In the genomic region with DNA sequence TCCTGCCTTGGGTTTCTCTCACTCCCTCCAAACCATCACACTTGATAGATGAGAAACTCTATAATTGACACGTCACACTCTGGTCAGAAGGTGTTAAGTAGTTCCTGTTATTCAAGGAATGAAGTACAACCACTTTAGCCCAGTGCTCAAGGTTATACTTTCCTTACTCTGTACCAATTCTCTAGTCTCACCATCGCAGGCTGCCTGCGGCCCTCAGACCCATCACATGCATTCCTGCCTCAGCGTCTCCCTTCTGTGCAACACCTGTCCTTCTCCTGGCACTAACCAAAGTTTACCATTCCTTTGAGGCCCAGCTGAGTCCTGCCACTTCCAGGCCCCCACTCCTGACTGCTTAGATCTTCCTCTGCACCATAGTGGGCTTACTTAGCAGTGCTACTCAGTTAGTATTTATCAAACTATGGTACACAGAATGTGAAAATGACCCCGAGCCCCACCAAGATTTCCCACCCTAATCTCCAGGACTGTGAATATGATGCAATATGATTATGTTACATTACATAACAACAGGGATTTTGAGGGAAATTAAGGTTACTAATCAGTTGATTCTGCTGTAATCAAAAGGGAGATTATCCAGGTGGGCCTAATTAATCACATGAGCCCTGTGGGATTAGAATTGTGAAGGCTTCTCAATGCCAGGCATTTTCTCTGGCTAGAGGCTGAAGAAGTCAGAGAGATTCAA, we compare ENCODE assay signal across 1 cellular context.
TF ChIP-seq lines count a peak whose summit lies in the region.

No MANE protein-coding gene starts in this region.

TF ChIP-seq in IMR-90, 13 proteins besides CTCF, POLR2A, EP300 and RAD21:
- TF ChIP-seq FOS (IDR thresholded peaks at IDR 0.05; ENCODE audit: low read depth, low read length) (no peak), CEBPB (IDR thresholded peaks at IDR 0.05; ENCODE audit: low read depth, low read length) (peak; percentile 50), RFX5 (IDR thresholded peaks at IDR 0.05; ENCODE audit: low read depth, low read length) (no peak), BHLHE40 (IDR thresholded peaks at IDR 0.05; ENCODE audit: low read depth, low read length) (no peak), MAFK (IDR thresholded peaks at IDR 0.05; ENCODE audit: low read depth, low read length) (no peak), NFE2L2 (IDR thresholded peaks at IDR 0.05; ENCODE audit: low read depth, low read length) (no peak)
- TF ChIP-seq, protein P1, sequence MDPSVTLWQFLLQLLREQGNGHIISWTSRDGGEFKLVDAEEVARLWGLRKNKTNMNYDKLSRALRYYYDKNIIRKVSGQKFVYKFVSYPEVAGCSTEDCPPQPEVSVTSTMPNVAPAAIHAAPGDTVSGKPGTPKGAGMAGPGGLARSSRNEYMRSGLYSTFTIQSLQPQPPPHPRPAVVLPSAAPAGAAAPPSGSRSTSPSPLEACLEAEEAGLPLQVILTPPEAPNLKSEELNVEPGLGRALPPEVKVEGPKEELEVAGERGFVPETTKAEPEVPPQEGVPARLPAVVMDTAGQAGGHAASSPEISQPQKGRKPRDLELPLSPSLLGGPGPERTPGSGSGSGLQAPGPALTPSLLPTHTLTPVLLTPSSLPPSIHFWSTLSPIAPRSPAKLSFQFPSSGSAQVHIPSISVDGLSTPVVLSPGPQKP (IDR thresholded peaks at IDR 0.05; ENCODE audit: borderline replicate concordance, low read depth, low read length): no peak
TF ChIP-seq in IMR-90: peak in this region for 1.
